20 cellular contexts compared by ENCODE assay signal in the genomic region with DNA sequence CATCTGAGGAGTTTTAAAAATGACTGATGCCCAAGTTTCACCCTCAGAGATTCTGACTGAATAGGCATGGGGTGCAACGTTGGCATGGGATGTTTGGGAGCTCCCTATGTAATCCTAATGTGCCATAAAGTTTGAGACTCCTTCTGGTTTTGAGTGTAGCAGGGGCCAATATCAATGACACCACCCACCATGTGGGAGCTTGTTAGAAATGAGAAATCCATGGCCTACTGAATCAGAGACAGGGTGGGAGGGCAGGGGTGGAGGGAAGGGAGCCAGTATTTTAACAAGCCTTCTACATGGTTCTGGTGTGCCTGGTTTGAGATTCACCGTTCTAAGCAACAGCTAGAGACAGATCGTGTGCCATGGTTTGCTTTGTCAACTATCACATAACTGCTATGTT.
"Had no signal": no experiment of that assay in that cellular context is flagged by ENCODE, and none has a peak within 500 bp of the region (broad histone marks: within the 10 kb centered on the region; RNA-seq: fewer than 3 reads in every experiment).

No MANE protein-coding gene starts in this region.

- H3K4me1 ChIP-seq: body of pancreas, gastroesophageal sphincter, pancreas, tibial artery had no signal

- H3K9me3 ChIP-seq: body of pancreas, gastroesophageal sphincter, heart left ventricle, pancreas, tibial artery had no signal

- H3K36me3 ChIP-seq: cardiac muscle cell, gastroesophageal sphincter, heart left ventricle, pancreas, tibial artery had no signal

- H3K27me3 ChIP-seq: body of pancreas, cardiac muscle cell, gastroesophageal sphincter, heart left ventricle, pancreas, tibial artery had no signal

- H3K4me3 Mint-ChIP-seq: activated CD8-positive, alpha-beta T cell treated with anti-CD3 and anti-CD28 coated beads, Interleukin-2, amount 10 ng/mL, durations not matched to agents 7 days and 5 days; endodermal cell; mesothelial cell of epicardium; nephron progenitor cell; stimulated activated memory B cell treated with anti-CD40 and anti-IgM and Interleukin-4, amounts not matched to agents 10 μg/mL and 1 μg/mL and 100 μg/mL, for 72 hours had no signal

- H3K27ac ChIP-seq: body of pancreas, cardiac muscle cell, epithelial cell of prostate, gastroesophageal sphincter, heart left ventricle, pancreas, tibial artery had no signal

- H3K27me3 Mint-ChIP-seq: stimulated activated memory B cell treated with anti-CD40 and anti-IgM and Interleukin-4, amounts not matched to agents 10 μg/mL and 1 μg/mL and 100 μg/mL, for 72 hours had no signal

- ATAC-seq: activated CD8-positive, alpha-beta T cell treated with anti-CD3 and anti-CD28 coated beads, Interleukin-2, amount 10 ng/mL, durations not matched to agents 7 days and 5 days; body of pancreas; gastroesophageal sphincter; heart left ventricle; left ventricle myocardium superior; pancreas; right cardiac atrium had no signal

- DNase-seq: activated CD8-positive, alpha-beta T cell treated with anti-CD3 and anti-CD28 coated beads, Interleukin-2, amount 10 ng/mL, durations not matched to agents 7 days and 5 days; activated naive CD4-positive, alpha-beta T cell treated with Interleukin-2 at 50 U/mL for 16 hours; anterior cingulate cortex; body of pancreas; cortex of kidney; endodermal cell; heart left ventricle; left ventricle myocardium superior; mammary epithelial cell; nephron progenitor cell; pancreas; right cardiac atrium; T-helper 1 cell; T-helper 9 cell; tibial artery had no signal

- H3K27ac Mint-ChIP-seq: endodermal cell, mesothelial cell of epicardium had no signal

- H3K4me3 ChIP-seq: body of pancreas, cardiac muscle cell, gastroesophageal sphincter, heart left ventricle, pancreas, tibial artery had no signal
